Comparison of ENCODE assay signal across 5 cellular contexts in the genomic region with DNA sequence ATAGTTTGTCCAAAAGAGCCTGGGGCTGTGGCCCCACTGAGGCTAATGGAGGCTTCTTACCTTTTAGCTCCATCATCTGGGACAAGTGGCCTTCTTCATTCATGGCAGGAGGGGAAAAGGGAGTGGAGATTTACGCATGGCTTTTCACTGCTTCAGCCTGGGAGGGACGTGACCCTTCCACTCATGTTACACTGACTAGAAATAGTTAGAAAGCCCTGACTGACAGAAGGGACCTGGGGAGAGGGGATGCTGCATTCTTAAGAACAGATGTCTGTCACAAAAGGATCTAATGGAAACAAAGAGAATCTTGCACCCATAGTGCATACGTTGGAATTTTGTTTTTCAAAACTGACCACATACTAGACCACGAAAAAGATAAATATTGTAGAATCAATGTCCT.
"Had no signal": no experiment of that assay in that cellular context is flagged by ENCODE, and none has a peak within 500 bp of the region (broad histone marks: within the 10 kb centered on the region; RNA-seq: fewer than 3 reads in every experiment).

No MANE protein-coding gene starts in this region.

- DNase-seq: GOT3, H7, HFFc6, IMR-90 had no signal

- H3K4me3 Mint-ChIP-seq: HFFc6 had no signal

- ATAC-seq: HCT116 had no signal

- H3K27ac Mint-ChIP-seq: HFFc6 had no signal
